8 cellular contexts compared by ENCODE assay signal in genomic region chr10:114173680-114174461, GRCh38. TPM values are rescaled to one million over a fixed set of nuclear protein-coding genes. Genes with fewer than 3 reads are reported as not detected.
DNase-seq lines count a peak whose midpoint lies in the region; ATAC-seq, FAIRE-seq and TF ChIP-seq lines count a peak whose summit lies in the region.

CCDC186 (minus strand) TSS chr10:114174203; CDS start chr10:114163268, 10,935 bp downstream.

- H3K27ac ChIP-seq in HUES6 (ENCODE audit: low read depth, low read length) (peak within 1 kb of the TSS; percentile 87), OCI-LY1 (ENCODE audit: low read depth, low read length, poor library complexity, severe bottlenecking) (peak within 1 kb of the TSS; percentile 41), endothelial cell of umbilical vein (ENCODE audit: insufficient read depth, low read depth, low read length) (peak within 1 kb of the TSS; percentile 49)

- dilution Hi-C loops in endothelial cell of umbilical vein (cut with MboI; ENCODE audit: extremely low pct_ligation_motif_present, low sequenced_read_pairs), result no loop called here

- H3F3A ChIP-seq in OCI-LY1 (ENCODE audit: insufficient read depth, low read length), result no peaks in the 10 kb centered on the region

- H4K20me1 ChIP-seq in OCI-LY1 (ENCODE audit: insufficient read depth, low read length) (no peaks in the 10 kb centered on the region), endothelial cell of umbilical vein (replicated peaks; ENCODE audit: control insufficient read depth, extremely low read depth, insufficient read depth, low read length) (no peaks in the 10 kb centered on the region)

- BruUV-seq in endothelial cell of umbilical vein (replicated peaks; lab: Mats Ljungman, UMichigan), result TSS peak; percentile 25

- TF ChIP-seq CTCF in D721Med (IDR thresholded peaks at IDR 0.05; ENCODE audit: insufficient read depth, missing control alignments) (no peak), OCI-LY1 (IDR thresholded peaks at IDR 0.05; ENCODE audit: low read length) (no peak), endothelial cell of umbilical vein (IDR thresholded peaks at IDR 0.05; ENCODE audit: extremely low read depth in 1 of 2, insufficient read depth in 1 of 2, low read depth in 1 of 2, low read length in 2 of 2) (no peak)

- H3K9me3 ChIP-seq in HUES6 (ENCODE audit: control insufficient read depth, insufficient read depth, low read depth, low read length) (peaks cover 7% of the 10 kb centered on the region), OCI-LY1 (ENCODE audit: low read length) (no peaks in the 10 kb centered on the region), endothelial cell of umbilical vein (replicated peaks; ENCODE audit: control insufficient read depth, insufficient read depth, low read length) (no peaks in the 10 kb centered on the region)

- H3K4me3 ChIP-seq in HUES6 (ENCODE audit: low read depth, low read length), result peak within 1 kb of the TSS; percentile 96
- peak within 1 kb of the TSS; percentile 93 for H3K4me3 ChIP-seq in OCI-LY1 (ENCODE audit: low read depth, low read length, poor library complexity, severe bottlenecking)
- H3K4me3 ChIP-seq in endothelial cell of umbilical vein (replicated peaks in 1 of 3; ENCODE audit: insufficient read depth in 1 of 3, low read depth in 1 of 3, low read length in 3 of 3), result peak within 1 kb of the TSS; percentile 39 to 99 (median 66)

- intact Hi-C loops in endothelial cell of umbilical vein (cut with micrococcal nuclease), result loop anchor here (5.0 kb wide), 2 partner anchors 492 to 648 kb away; partner anchors contain the start of gene FHIP2A

- peaks cover 6% of the 10 kb centered on the region; the same call in 1 of the 2 replicates for H3K36me3 ChIP-seq in HUES6 (ENCODE audit: control insufficient read depth, insufficient read depth, low read length)
- peaks cover 14% of the 10 kb centered on the region for H3K36me3 ChIP-seq in OCI-LY1 (ENCODE audit: insufficient read depth, low read length)
- H3K36me3 ChIP-seq in endothelial cell of umbilical vein (ENCODE audit: control insufficient read depth in 2 of 2, extremely low read depth in 1 of 2, insufficient read depth in 2 of 2, low read length in 2 of 2), result no peaks in the 10 kb centered on the region

- H3K79me2 ChIP-seq in OCI-LY1 (ENCODE audit: insufficient read depth, low read length) (peaks cover 44% of the 10 kb centered on the region), endothelial cell of umbilical vein (ENCODE audit: control insufficient read depth, insufficient read depth, low read length) (peaks cover 20% of the 10 kb centered on the region)

- H3K4me1 ChIP-seq in HUES6 (ENCODE audit: control insufficient read depth, insufficient read depth, low read length) (peaks cover 7% of the 10 kb centered on the region; the same call in 1 of the 2 replicates), OCI-LY1 (ENCODE audit: insufficient read depth, low read length, severe bottlenecking) (peaks cover 22% of the 10 kb centered on the region), endothelial cell of umbilical vein (ENCODE audit: control insufficient read depth, extremely low read depth, insufficient read depth, low read length) (peaks cover 18% of the 10 kb centered on the region)

- POLR2A ChIA-PET in endothelial cell of umbilical vein (lab: Charles Lee), result no interaction called here

- H3K27me3 ChIP-seq in HUES6 (ENCODE audit: control insufficient read depth, insufficient read depth, low read length) (peaks cover 7% of the 10 kb centered on the region; the same call in 1 of the 2 replicates), OCI-LY1 (ENCODE audit: insufficient read depth, low read length) (no peaks in the 10 kb centered on the region), endothelial cell of umbilical vein (ENCODE audit: control insufficient read depth in 2 of 2, insufficient read depth in 2 of 2, low read length in 2 of 2) (peaks cover 3 to 5% of the 10 kb centered on the region in 2 experiments)

- FAIRE-seq in D721Med (lab: Jason Lieb, UNC), result no peak
- peak; percentile 96 for FAIRE-seq in endothelial cell of umbilical vein (lab: Jason Lieb, UNC)

- CTCF ChIA-PET in endothelial cell of umbilical vein (lab: Charles Lee), result interaction anchor here (0.7 to 0.8 kb wide), 3 partner anchors 23 to 73 kb away, joined by 3 read pairs; no protein-coding TSS in a partner anchor

- H2AFZ ChIP-seq in OCI-LY1 (ENCODE audit: low read length) (peak within 1 kb of the TSS; percentile 66), endothelial cell of umbilical vein (ENCODE audit: low read depth, low read length) (peak within 1 kb of the TSS; percentile 82)

- H3K4me2 ChIP-seq in OCI-LY1 (ENCODE audit: low read length) (peak within 1 kb of the TSS; percentile 89), endothelial cell of umbilical vein (ENCODE audit: insufficient read depth, low read length) (peak within 1 kb of the TSS; percentile 66)

- peak; percentile 74 for TF ChIP-seq POLR2A in endothelial cell of umbilical vein (IDR thresholded peaks at IDR 0.05; ENCODE audit: low read depth, low read length)

- no peaks in the 10 kb centered on the region for H3K9me2 ChIP-seq in OCI-LY1 (ENCODE audit: low read depth, low read length)

- H3K9ac ChIP-seq in HUES6 (ENCODE audit: low read length) (peak within 1 kb of the TSS; percentile 96), OCI-LY1 (ENCODE audit: low read length) (peak within 1 kb of the TSS; percentile 90), endothelial cell of umbilical vein (replicated peaks; ENCODE audit: extremely low read depth, insufficient read depth, low read length) (peak within 1 kb of the TSS; percentile 84)

- no peaks in the 10 kb centered on the region for H3K9me1 ChIP-seq in endothelial cell of umbilical vein (replicated peaks; ENCODE audit: control insufficient read depth, extremely low read depth, insufficient read depth, low read length)

- ATAC-seq in GM21447 (IDR thresholded peaks at IDR 0.05; ENCODE audit: unreplicated experiment), result peak; percentile 97

- DNase-seq in D721Med (ENCODE audit: insufficient read length, low spot score) (peak; percentile 43), activated T-cell treated with anti-CD3 and anti-CD28 coated beads for 24 hours (ENCODE audit: low read depth) (peak; percentile 96), endothelial cell of umbilical vein (ENCODE audit: low read depth, low spot score) (peak; percentile 93), midbrain (lab: John Stamatoyannopoulos, UW) (peak; percentile 88)
- DNase-seq in stimulated activated CD8-positive, alpha-beta memory T cell treated with anti-CD3 and anti-CD28 coated beads, Interleukin-2, amount 100 ng/mL, for 1 hour (ENCODE audit: low read depth in 2 of 2), result peak; percentile 96 to 98

TF ChIP-seq in endothelial cell of umbilical vein, 7 proteins besides CTCF, POLR2A, EP300 and RAD21:
- TF ChIP-seq MYC (IDR thresholded peaks at IDR 0.05; ENCODE audit: low read depth, low read length), result no peak
- TF ChIP-seq MAX (IDR thresholded peaks at IDR 0.05; ENCODE audit: insufficient read depth, insufficient read length), result no peak
- no peak for TF ChIP-seq FOS (IDR thresholded peaks at IDR 0.05; ENCODE audit: borderline replicate concordance, insufficient read depth, low read length)
- TF ChIP-seq GATA2 (IDR thresholded peaks at IDR 0.05; ENCODE audit: insufficient read depth, insufficient read length, low read depth, low read length), result no peak
- TF ChIP-seq POLR2AphosphoS5 (IDR thresholded peaks at IDR 0.05; ENCODE audit: insufficient read depth, low read depth, low read length), result peak; percentile 53
- no peak for TF ChIP-seq EZH2 (IDR thresholded peaks at IDR 0.05; ENCODE audit: borderline replicate concordance, low read depth, low read length, severe bottlenecking)
TF ChIP-seq in endothelial cell of umbilical vein: peak in this region for 1.

RNA-seq across cellular contexts. Expression of gene CCDC186, which starts in this region (rescaled TPM):
- 13.4 and 13.9 TPM in 2 replicates for total RNA-seq in endothelial cell of umbilical vein
- 1.3 and 1.8 TPM in 2 replicates for polyA plus RNA-seq in endothelial cell of umbilical vein
- 2.1 TPM in 2 replicates for polyA plus RNA-seq in endothelial cell of umbilical vein (2011; cell fraction: cytosol; rRNA removed)
- polyA plus RNA-seq in endothelial cell of umbilical vein (2011; cell fraction: nucleus; rRNA removed), result 8.1 and 11.2 TPM in 2 replicates
- polyA plus RNA-seq in endothelial cell of umbilical vein (2012), result 6.7 and 7.8 TPM in 2 replicates
- 3.7 and 8.8 TPM in 2 replicates for polyA minus RNA-seq in endothelial cell of umbilical vein
- 3.0 TPM for polyA minus RNA-seq in endothelial cell of umbilical vein (2011; cell fraction: cytosol; rRNA and poly(A)+ RNA removed)
- polyA minus RNA-seq in endothelial cell of umbilical vein (2011; cell fraction: nucleus; rRNA and poly(A)+ RNA removed), result 17.1 and 23.5 TPM in 2 replicates

Comparison
In these comparisons a context has a peak if more than half of its experiments do, and no peak if none do; other contexts are left out.
1. Peak in every context shown above with its lines: DNase-seq, ATAC-seq, H3K4me3 ChIP-seq and H3K27ac ChIP-seq.
2. DNase-seq: peak in every context shown above with its lines; median percentile 97 in stimulated activated CD8-positive, alpha-beta memory T cell treated with anti-CD3 and anti-CD28 coated beads, Interleukin-2, amount 100 ng/mL, for 1 hour; 96 in activated T-cell treated with anti-CD3 and anti-CD28 coated beads for 24 hours; 93 in endothelial cell of umbilical vein; 88 in midbrain; 43 in D721Med.